Comparison of ENCODE assay signal across 8 cellular contexts in the genomic region with DNA sequence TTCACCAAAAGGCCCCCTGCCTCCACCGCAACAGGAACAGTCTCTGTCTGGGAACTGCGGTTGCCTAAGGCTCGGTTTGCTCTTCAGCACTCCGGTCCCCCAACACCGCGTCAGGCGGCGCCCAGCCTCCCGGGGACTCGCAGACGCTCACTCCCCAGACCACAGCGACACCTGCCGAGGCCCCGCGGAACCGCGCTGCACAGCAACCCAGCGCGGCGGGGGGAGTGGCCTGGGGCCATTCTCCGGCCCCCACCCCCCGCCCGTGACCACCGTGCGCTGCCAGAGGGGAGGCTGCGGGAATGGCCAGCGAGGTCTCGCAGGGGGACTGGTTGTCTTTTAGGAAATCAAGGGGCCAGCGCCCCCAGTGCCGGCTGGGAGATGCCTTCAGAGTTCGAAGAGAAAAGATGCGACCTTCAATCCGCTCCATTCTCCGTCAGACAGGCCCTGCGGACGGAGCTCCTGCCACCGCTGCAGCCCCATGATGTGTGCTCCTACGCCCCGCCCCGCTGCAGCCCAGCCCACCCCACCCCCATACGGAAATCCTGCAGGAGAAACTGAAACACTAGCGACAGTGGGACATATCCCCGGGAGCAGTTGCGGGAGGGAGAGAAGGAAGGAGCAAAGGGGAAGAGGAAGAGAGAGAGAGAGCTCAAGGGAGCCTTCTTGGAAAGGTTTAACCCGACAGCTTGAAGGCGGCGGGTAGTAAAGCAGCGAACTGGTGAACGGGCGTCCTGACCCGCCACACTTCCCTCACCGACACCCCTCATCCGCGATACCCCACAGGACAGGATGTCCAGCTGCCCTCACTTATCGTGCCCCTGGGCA.
DNase-seq lines count a peak whose midpoint lies in the region; ATAC-seq lines count a peak whose summit lies in the region.

No MANE protein-coding gene starts in this region.

- H3K27me3 Mint-ChIP-seq in memory B cell = peaks cover 9% of the 10 kb centered on the region

- H3K27me3 ChIP-seq in BLaER1 = no peaks in the 10 kb centered on the region

- H3K4me1 Mint-ChIP-seq in memory B cell = peaks cover 3% of the 10 kb centered on the region

- peaks cover 24% of the 10 kb centered on the region for H3K9me3 ChIP-seq in BLaER1

- peaks cover 14% of the 10 kb centered on the region for H3K4me1 ChIP-seq in BLaER1

- H3K36me3 Mint-ChIP-seq in memory B cell = no peaks in the 10 kb centered on the region

- H3K4me3 Mint-ChIP-seq in memory B cell = peak overlapping the region; percentile 88

- no peaks in the 10 kb centered on the region for H3K36me3 ChIP-seq in BLaER1

- DNase-seq in NCI-H526 treated with DMSO at 0.1 percent for 48 hours (lab: John Stamatoyannopoulos, UW) (peak; percentile 62), memory B cell (ENCODE audit: low spot score in 2 of 2) (peak; percentile 86 to 99)
- peak; percentile 42 to 78 for DNase-seq in activated CD8-positive, alpha-beta memory T cell treated with anti-CD3 and anti-CD28 coated beads for 1 hour (ENCODE audit: extremely low read depth in 1 of 2, low read depth in 1 of 2)
- DNase-seq in effector CD8-positive, alpha-beta T cell (lab: John Stamatoyannopoulos, UW) = peak; percentile 70
- peak; percentile 67 to 85 (median 67) for DNase-seq in stimulated activated CD4-positive, alpha-beta T cell treated with anti-CD3 and anti-CD28 coated beads, TNF-alpha, amount 100 ng/mL, for 48 hours (ENCODE audit: low read depth in 3 of 3)

- H4K20me1 ChIP-seq in BLaER1 = no peaks in the 10 kb centered on the region

- H3K4me2 ChIP-seq in BLaER1 = peak overlapping the region; percentile 91

- ATAC-seq in GM19324 (IDR thresholded peaks at IDR 0.05; ENCODE audit: low FRiP score, unreplicated experiment) (peak; percentile 98), HG03457 (IDR thresholded peaks at IDR 0.05; ENCODE audit: unreplicated experiment) (peak; percentile 99), memory B cell (ENCODE audit: low read depth) (peak; percentile 95)

- H3K27ac ChIP-seq in BLaER1 = peak overlapping the region; percentile 78

- H3K27ac Mint-ChIP-seq in memory B cell = peak overlapping the region; percentile 76

- H3K9me3 Mint-ChIP-seq in memory B cell = no peaks in the 10 kb centered on the region

- H3K9ac ChIP-seq in BLaER1 = peak overlapping the region; percentile 78

- peak overlapping the region; percentile 71 for H3K4me3 ChIP-seq in BLaER1

Comparison
In these comparisons a context has a peak if more than half of its experiments do, and no peak if none do; other contexts are left out.
1. Peak in every context shown above with its lines: DNase-seq, ATAC-seq, H3K4me3 ChIP-seq and H3K27ac ChIP-seq.